In the genomic region with DNA sequence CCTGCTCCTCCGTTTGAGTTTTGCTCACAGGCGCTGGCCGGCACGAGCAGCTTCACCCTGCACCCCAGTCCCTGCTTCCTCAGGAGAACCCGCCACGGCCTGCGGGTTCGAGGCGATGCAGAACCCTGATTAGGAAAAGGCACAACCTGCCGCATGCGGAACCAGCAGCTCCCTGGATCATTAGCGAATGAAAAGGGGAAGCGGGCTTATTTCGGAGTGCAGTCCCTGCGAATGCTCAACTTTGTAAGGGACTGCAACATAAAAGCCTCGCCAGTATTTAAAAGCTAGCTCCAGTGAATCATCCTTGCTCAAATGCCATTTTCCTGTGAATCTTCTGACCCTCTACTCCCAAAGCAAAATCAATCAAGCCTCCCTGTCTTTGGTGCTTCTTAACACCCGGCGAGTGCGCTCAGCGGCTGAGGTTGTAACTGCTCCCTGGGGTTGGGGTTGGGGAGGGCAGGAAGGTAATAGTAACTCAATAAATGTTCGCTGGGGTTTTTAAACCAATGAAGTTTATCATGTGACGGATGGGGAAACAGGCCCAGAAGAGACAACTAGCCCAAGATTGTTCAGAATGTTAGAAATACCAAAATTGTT, we compare ENCODE assay signal across 8 cellular contexts. TPM values are rescaled to one million over a fixed set of nuclear protein-coding genes. Genes with fewer than 3 reads are reported as not detected.
DNase-seq lines count a peak whose midpoint lies in the region; ATAC-seq lines count a peak whose summit lies in the region.

No MANE protein-coding gene starts in this region.

- ATAC-seq in GM18519 (IDR thresholded peaks at IDR 0.05; ENCODE audit: low FRiP score, unreplicated experiment) (peak; percentile 3), HG02840 (IDR thresholded peaks at IDR 0.05; ENCODE audit: low FRiP score, unreplicated experiment) (peak; percentile 27), HG02885 (IDR thresholded peaks at IDR 0.05; ENCODE audit: poor library complexity, unreplicated experiment) (no peak)

- 56% methylated on average over 22 of the region's 22 CpGs for WGBS in mesenchymal stem cell

- H3K4me2 ChIP-seq in mesenchymal stem cell (ENCODE audit: low read length, poor library complexity, severe bottlenecking) = peak overlapping the region; percentile 91

- H3K4ac ChIP-seq in mesenchymal stem cell (ENCODE audit: low read depth in 1 of 2, low read length in 2 of 2) = peak overlapping the region; percentile 95 to 96

- peaks cover 4% of the 10 kb centered on the region for H3K79me1 ChIP-seq in mesenchymal stem cell (replicated peaks; ENCODE audit: low read length, poor library complexity, severe bottlenecking)

- H3K27me3 ChIP-seq in mesenchymal stem cell (ENCODE audit: control insufficient read depth in 1 of 2, insufficient read depth in 1 of 2, low read length in 2 of 2) = no peaks in the 10 kb centered on the region

- H3K4me3 ChIP-seq in mesenchymal stem cell (ENCODE audit: insufficient read depth in 1 of 2, low read depth in 1 of 2, low read length in 2 of 2) = peak overlapping the region; percentile 68 to 84

- H4K8ac ChIP-seq in mesenchymal stem cell (ENCODE audit: low read length) = peak overlapping the region; percentile 100

- peak overlapping the region; percentile 92 for H3K9ac ChIP-seq in mesenchymal stem cell (ENCODE audit: low read length)

- H2BK15ac ChIP-seq in mesenchymal stem cell (ENCODE audit: low read depth, poor library complexity, severe bottlenecking) = peak overlapping the region; percentile 48

- H3K4me1 ChIP-seq in mesenchymal stem cell (ENCODE audit: control insufficient read depth, insufficient read depth, low read depth, low read length) = peaks cover 11% of the 10 kb centered on the region

- peak overlapping the region; percentile 93 for H4K91ac ChIP-seq in mesenchymal stem cell (ENCODE audit: low read length)

- H3K14ac ChIP-seq in mesenchymal stem cell (ENCODE audit: low read length in 2 of 2) = peak overlapping the region in 1 of 2 experiments; percentile 64

- H3K23ac ChIP-seq in mesenchymal stem cell (ENCODE audit: low read length in 2 of 2) = peak overlapping the region in 1 of 2 experiments; percentile 94

- peak overlapping the region; percentile 97 to 99 for H3K18ac ChIP-seq in mesenchymal stem cell (ENCODE audit: low read depth in 1 of 2, low read length in 2 of 2)

- H2BK5ac ChIP-seq in mesenchymal stem cell (ENCODE audit: low read depth, low read length, poor library complexity, severe bottlenecking) = no peak overlapping the region

- peak overlapping the region; percentile 74 for H3K27ac ChIP-seq in mesenchymal stem cell (ENCODE audit: low read length, poor library complexity, severe bottlenecking)
- peak overlapping the region; percentile 91 for H3K27ac ChIP-seq in temporal lobe (ENCODE audit: low read depth, low read length)

- H2AK5ac ChIP-seq in mesenchymal stem cell (ENCODE audit: low read length, severe bottlenecking) = peak overlapping the region; percentile 87

- H2BK120ac ChIP-seq in mesenchymal stem cell (ENCODE audit: low read depth, low read length) = peak overlapping the region; percentile 77

- peak; percentile 38 for DNase-seq in SIG-M5 (lab: John Stamatoyannopoulos, UW)
- peak; percentile 13 for DNase-seq in cerebellum (ENCODE audit: low spot score)
- DNase-seq in mesenchymal stem cell = peak; percentile 11
- no peak for DNase-seq in 8988T

- H3K9me3 ChIP-seq in mesenchymal stem cell (ENCODE audit: control insufficient read depth, low read length) = no peaks in the 10 kb centered on the region

- H3K36me3 ChIP-seq in mesenchymal stem cell (ENCODE audit: control insufficient read depth in 1 of 2, insufficient read depth in 2 of 2, low read depth in 1 of 2, low read length in 2 of 2) = peaks cover 3 to 11% of the 10 kb centered on the region in 2 experiments

- H2BK12ac ChIP-seq in mesenchymal stem cell (ENCODE audit: low read length in 2 of 2) = peak overlapping the region; percentile 29 to 33

- peak overlapping the region; percentile 98 for H2AFZ ChIP-seq in mesenchymal stem cell (ENCODE audit: low read depth, low read length)

RNA-seq across cellular contexts. Expression of a gene that starts 0.7 kb away (rescaled TPM):
- total RNA-seq in cerebellum (37.5 TPM), temporal lobe (26.3 TPM)
- 11.9 TPM for polyA plus RNA-seq in mesenchymal stem cell (2013, experiment 1 of 2)
- 12.0 TPM for polyA plus RNA-seq in mesenchymal stem cell (2013, experiment 2 of 2)

RNA-seq across cellular contexts. Expression of a gene that starts 30.9 kb away (rescaled TPM):
- total RNA-seq in cerebellum (67.8 TPM), temporal lobe (45.2 TPM)
- polyA plus RNA-seq in mesenchymal stem cell (2013, experiment 1 of 2) = 34.2 TPM
- polyA plus RNA-seq in mesenchymal stem cell (2013, experiment 2 of 2) = 31.5 TPM
